In genomic region chr9:127531676-127532075, GRCh38 we compare ENCODE assay signal across 18 cellular contexts.
"Had no signal": no experiment of that assay in that cellular context is flagged by ENCODE, and none has a peak within 500 bp of the region (broad histone marks: within the 10 kb centered on the region; RNA-seq: fewer than 3 reads in every experiment).

No MANE protein-coding gene starts in this region.

- H3K27me3 Mint-ChIP-seq: activated naive CD4-positive, alpha-beta T cell treated with anti-CD3 and anti-CD28 coated beads, Interleukin-2, amount 10 ng/mL, durations not matched to agents 7 days and 5 days; progenitor cell of endocrine pancreas; stimulated activated naive CD8-positive, alpha-beta T cell treated with anti-CD3 and anti-CD28 coated beads, Interleukin-15, amount 100 ng/mL, for 72 hours had no signal

- H3K9me3 ChIP-seq: upper lobe of left lung had no signal

- H3K4me1 Mint-ChIP-seq: activated naive CD4-positive, alpha-beta T cell treated with anti-CD3 and anti-CD28 coated beads, Interleukin-2, amount 10 ng/mL, durations not matched to agents 7 days and 5 days; memory B cell; natural killer cell had no signal

- H3K4me3 ChIP-seq: dorsolateral prefrontal cortex, upper lobe of left lung had no signal

- H3K4me3 Mint-ChIP-seq: activated naive CD4-positive, alpha-beta T cell treated with anti-CD3 and anti-CD28 coated beads, Interleukin-2, amount 10 ng/mL, durations not matched to agents 7 days and 5 days; memory B cell; natural killer cell; stimulated activated naive CD8-positive, alpha-beta T cell treated with anti-CD3 and anti-CD28 coated beads, Interleukin-15, amount 100 ng/mL, for 72 hours had no signal

- H3K9me3 Mint-ChIP-seq: memory B cell, natural killer cell had no signal

- ATAC-seq: activated CD4-positive, CD25-positive, alpha-beta regulatory T cell treated with anti-CD3 and anti-CD28 coated beads, Interleukin-2, amount 50 U/mL, for 24 hours; left lobe of liver; natural killer cell; right cardiac atrium; stimulated activated naive CD8-positive, alpha-beta T cell treated with anti-CD3 and anti-CD28 coated beads, Interleukin-15, amount 100 ng/mL, for 72 hours had no signal

- FAIRE-seq: astrocyte, bronchial epithelial cell, keratinocyte, small intestine had no signal

- H3K36me3 Mint-ChIP-seq: memory B cell, natural killer cell had no signal

- H3K27ac Mint-ChIP-seq: activated naive CD4-positive, alpha-beta T cell treated with anti-CD3 and anti-CD28 coated beads, Interleukin-2, amount 10 ng/mL, durations not matched to agents 7 days and 5 days; memory B cell; natural killer cell; progenitor cell of endocrine pancreas had no signal

- DNase-seq: activated CD4-positive, alpha-beta T cell treated with anti-CD3 and anti-CD28 coated beads, Interleukin-2, amount 50 U/mL, for 1 hour; activated naive CD4-positive, alpha-beta T cell treated with anti-CD3 and anti-CD28 coated beads, Interleukin-2, amount 10 ng/mL, durations not matched to agents 7 days and 5 days; dorsolateral prefrontal cortex; natural killer cell; small intestine; stimulated activated CD4-positive, alpha-beta T cell treated with anti-CD3 and anti-CD28 coated beads, Interleukin-4, amount 100 ng/mL, for 4 hours; stimulated activated CD8-positive, alpha-beta memory T cell treated with anti-CD3 and anti-CD28 coated beads, Interleukin-4, amount 100 ng/mL, for 48 hours; stimulated activated naive CD8-positive, alpha-beta T cell treated with anti-CD3 and anti-CD28 coated beads, Interleukin-15, amount 100 ng/mL, for 72 hours; T-helper 9 cell; upper lobe of left lung had no signal

- H3K27ac ChIP-seq: dorsolateral prefrontal cortex, upper lobe of left lung had no signal

- H3K27me3 ChIP-seq: dorsolateral prefrontal cortex, upper lobe of left lung had no signal
